1 cellular context compared by ENCODE assay signal in the genomic region with DNA sequence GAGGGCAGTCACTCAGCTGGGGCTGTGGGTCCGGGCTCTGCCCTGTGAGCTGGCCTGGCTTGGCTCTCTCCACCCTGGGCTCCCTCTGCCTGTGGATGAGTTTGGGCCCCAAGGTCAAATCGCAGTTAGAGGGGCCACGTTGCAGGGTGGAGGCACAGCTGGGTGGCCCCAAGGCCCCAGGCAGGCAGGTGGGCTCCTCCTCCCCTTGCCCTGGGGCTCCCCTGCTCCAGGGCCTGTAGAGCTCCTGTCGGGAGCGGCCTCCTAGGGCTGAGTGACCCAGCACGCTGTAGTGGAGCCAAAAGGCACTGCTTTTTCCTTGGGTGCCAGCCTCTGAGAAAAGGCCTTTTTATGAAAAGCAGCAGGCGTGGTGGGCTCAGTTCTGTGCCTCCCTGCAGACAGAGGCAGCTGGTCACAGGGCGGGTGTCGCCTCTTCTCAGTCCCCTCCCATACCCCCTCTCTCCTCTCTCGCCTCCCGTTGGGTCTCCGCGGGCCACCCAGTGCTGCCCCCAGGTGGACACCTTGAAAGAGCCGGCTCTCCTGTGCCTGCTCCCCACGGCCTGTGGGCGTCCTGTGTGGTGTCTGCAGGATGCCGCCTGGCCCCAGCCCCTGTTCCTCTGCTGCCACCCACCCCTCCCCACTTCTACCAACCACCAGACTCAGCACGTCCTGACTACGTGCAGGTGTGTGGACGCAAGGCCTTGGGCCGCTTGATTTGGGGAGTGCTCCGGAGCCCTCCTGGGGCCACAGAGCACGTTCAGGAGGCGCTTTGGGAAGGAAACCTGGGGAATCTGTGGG.
A peak's percentile ranks its signal among the peaks of the same experiment; 100 is the strongest.
TF ChIP-seq lines count a peak whose summit lies in the region.

No MANE protein-coding gene starts in this region.

TF ChIP-seq in WTC11, 78 proteins besides CTCF, POLR2A, EP300 and RAD21 (continued from another document):
- TF ChIP-seq, protein P1, sequence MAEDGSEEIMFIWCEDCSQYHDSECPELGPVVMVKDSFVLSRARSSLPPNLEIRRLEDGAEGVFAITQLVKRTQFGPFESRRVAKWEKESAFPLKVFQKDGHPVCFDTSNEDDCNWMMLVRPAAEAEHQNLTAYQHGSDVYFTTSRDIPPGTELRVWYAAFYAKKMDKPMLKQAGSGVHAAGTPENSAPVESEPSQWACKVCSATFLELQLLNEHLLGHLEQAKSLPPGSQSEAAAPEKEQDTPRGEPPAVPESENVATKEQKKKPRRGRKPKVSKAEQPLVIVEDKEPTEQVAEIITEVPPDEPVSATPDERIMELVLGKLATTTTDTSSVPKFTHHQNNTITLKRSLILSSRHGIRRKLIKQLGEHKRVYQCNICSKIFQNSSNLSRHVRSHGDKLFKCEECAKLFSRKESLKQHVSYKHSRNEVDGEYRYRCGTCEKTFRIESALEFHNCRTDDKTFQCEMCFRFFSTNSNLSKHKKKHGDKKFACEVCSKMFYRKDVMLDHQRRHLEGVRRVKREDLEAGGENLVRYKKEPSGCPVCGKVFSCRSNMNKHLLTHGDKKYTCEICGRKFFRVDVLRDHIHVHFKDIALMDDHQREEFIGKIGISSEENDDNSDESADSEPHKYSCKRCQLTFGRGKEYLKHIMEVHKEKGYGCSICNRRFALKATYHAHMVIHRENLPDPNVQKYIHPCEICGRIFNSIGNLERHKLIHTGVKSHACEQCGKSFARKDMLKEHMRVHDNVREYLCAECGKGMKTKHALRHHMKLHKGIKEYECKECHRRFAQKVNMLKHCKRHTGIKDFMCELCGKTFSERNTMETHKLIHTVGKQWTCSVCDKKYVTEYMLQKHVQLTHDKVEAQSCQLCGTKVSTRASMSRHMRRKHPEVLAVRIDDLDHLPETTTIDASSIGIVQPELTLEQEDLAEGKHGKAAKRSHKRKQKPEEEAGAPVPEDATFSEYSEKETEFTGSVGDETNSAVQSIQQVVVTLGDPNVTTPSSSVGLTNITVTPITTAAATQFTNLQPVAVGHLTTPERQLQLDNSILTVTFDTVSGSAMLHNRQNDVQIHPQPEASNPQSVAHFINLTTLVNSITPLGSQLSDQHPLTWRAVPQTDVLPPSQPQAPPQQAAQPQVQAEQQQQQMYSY (CRISPR knock-in tag; IDR thresholded peaks at IDR 0.05), result no peak
- TF ChIP-seq, protein P2, sequence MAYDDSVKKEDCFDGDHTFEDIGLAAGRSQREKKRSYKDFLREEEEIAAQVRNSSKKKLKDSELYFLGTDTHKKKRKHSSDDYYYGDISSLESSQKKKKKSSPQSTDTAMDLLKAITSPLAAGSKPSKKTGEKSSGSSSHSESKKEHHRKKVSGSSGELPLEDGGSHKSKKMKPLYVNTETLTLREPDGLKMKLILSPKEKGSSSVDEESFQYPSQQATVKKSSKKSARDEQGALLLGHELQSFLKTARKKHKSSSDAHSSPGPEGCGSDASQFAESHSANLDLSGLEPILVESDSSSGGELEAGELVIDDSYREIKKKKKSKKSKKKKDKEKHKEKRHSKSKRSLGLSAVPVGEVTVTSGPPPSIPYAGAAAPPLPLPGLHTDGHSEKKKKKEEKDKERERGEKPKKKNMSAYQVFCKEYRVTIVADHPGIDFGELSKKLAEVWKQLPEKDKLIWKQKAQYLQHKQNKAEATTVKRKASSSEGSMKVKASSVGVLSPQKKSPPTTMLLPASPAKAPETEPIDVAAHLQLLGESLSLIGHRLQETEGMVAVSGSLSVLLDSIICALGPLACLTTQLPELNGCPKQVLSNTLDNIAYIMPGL (CRISPR knock-in tag; IDR thresholded peaks at IDR 0.05), result peak; percentile 35; the same call in 1 of the 2 replicates
